20 cellular contexts compared by ENCODE assay signal in the genomic region with DNA sequence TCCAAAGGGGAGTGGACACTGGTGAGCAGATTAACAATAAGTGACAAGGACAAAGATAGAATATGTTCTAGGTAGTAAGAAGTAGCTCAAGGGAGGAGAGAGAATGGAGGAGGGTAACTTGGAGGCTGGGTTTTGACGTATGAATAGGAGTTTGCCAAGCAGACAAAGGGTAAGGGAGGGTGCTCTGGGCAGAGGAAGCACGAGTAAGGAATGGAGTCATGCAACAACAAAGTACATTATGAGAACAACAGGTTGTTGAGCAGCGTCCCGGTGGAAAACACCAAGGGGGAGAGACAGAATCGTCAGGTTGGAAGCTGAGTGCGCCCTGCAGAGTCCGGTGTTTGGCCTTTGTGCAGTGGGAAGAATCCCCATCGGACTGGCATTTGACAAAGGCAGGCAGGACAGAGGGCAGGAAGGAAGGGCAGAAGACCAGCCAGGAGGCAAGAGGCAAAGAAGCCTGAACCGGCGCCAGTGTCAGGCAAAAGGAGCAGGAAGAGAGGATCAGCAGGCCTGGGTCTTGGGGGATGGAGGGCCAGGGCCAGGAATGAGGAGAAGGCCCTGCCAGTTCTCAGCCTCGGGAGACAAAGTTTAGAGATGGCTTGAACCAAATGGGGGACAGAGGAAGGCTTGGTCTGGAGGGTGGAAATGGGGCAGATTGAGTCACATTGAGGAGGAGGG.
"Had no signal": no experiment of that assay in that cellular context is flagged by ENCODE, and none has a peak within 500 bp of the region (broad histone marks: within the 10 kb centered on the region; RNA-seq: fewer than 3 reads in every experiment).

No MANE protein-coding gene starts in this region.

- H3K27me3 ChIP-seq: hepatocyte, transverse colon, uterus had no signal

- H3K36me3 ChIP-seq: left lung, transverse colon, uterus, WERI-Rb-1 had no signal

- H3K4me1 ChIP-seq: left lung, parathyroid adenoma had no signal

- H3K4me3 ChIP-seq: hepatocyte, left lung, smooth muscle cell, transverse colon, uterus had no signal

- DNase-seq: activated CD4-positive, alpha-beta T cell treated with anti-CD3 and anti-CD28 coated beads, Interleukin-2, amount 50 U/mL, for 1 hour; activated CD4-positive, CD25-positive, alpha-beta regulatory T cell treated with anti-CD3 and anti-CD28 coated beads, Interleukin-2, amount 50 U/mL, for 72 hours; activated CD8-positive, alpha-beta T cell treated with anti-CD3 and anti-CD28 coated beads, Interleukin-2, amount 10 ng/mL, durations not matched to agents 7 days and 5 days; activated naive CD8-positive, alpha-beta T cell treated with anti-CD3 and anti-CD28 coated beads for 36 hours; effector CD4-positive, alpha-beta T cell; foreskin fibroblast; immature natural killer cell; kidney glomerular epithelial cell; midbrain; natural killer cell; stimulated activated CD4-positive, alpha-beta T cell treated with anti-CD3 and anti-CD28 coated beads, Interleukin-2, amount 100 ng/mL, for 48 hours; stimulated activated naive CD4-positive, alpha-beta T cell treated with Interleukin-2 at 50 U/mL for 16 hours; substantia nigra; transverse colon; uterus; WERI-Rb-1 had no signal

- H3K9ac ChIP-seq: parathyroid adenoma had no signal

- ATAC-seq: activated CD8-positive, alpha-beta T cell treated with anti-CD3 and anti-CD28 coated beads, Interleukin-2, amount 10 ng/mL, durations not matched to agents 7 days and 5 days; left lung had no signal

- H2AFZ ChIP-seq: hepatocyte, parathyroid adenoma had no signal

- H3K4me2 ChIP-seq: hepatocyte, smooth muscle cell had no signal

- H3K27ac ChIP-seq: hepatocyte, left lung, parathyroid adenoma, transverse colon, uterus, WERI-Rb-1 had no signal

- H3K9me3 ChIP-seq: left lung, transverse colon, uterus had no signal
